ENCODE assay signal across 2 cellular contexts in genomic region chr4:126766266-126766665, GRCh38.
TF ChIP-seq lines count a peak whose summit lies in the region.

No MANE protein-coding gene starts in this region.

TF ChIP-seq in liver, 16 proteins besides CTCF, POLR2A, EP300 and RAD21 (continued from another document):
- TF ChIP-seq, protein P1, sequence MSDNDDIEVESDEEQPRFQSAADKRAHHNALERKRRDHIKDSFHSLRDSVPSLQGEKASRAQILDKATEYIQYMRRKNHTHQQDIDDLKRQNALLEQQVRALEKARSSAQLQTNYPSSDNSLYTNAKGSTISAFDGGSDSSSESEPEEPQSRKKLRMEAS (IDR thresholded peaks at IDR 0.05): no peak
- TF ChIP-seq REST (IDR thresholded peaks at IDR 0.05): no peak
- peak; percentile 91 for TF ChIP-seq NR2F2 (IDR thresholded peaks at IDR 0.05)
- peak in 1 of 2 donors; percentile 80 for TF ChIP-seq HNF4A (conservative IDR thresholded peaks at IDR 0.05)
- no peak for TF ChIP-seq EGR1 (IDR thresholded peaks at IDR 0.05; ENCODE audit: low read depth in 2 of 2)
- TF ChIP-seq GABPA (IDR thresholded peaks at IDR 0.05 in 1 of 2, conservative IDR thresholded peaks at IDR 0.05 in 1 of 2): no peak
- TF ChIP-seq, protein P2, sequence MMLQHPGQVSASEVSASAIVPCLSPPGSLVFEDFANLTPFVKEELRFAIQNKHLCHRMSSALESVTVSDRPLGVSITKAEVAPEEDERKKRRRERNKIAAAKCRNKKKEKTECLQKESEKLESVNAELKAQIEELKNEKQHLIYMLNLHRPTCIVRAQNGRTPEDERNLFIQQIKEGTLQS (IDR thresholded peaks at IDR 0.05): no peak
- peak; percentile 11 for TF ChIP-seq FOXA1 (IDR thresholded peaks at IDR 0.05)
- TF ChIP-seq SP1 (IDR thresholded peaks at IDR 0.05): no peak
- peak; percentile 61 to 87 for TF ChIP-seq RXRA (IDR thresholded peaks at IDR 0.05)
- no peak for TF ChIP-seq HNF4G (IDR thresholded peaks at IDR 0.05)
- no peak for TF ChIP-seq ZBTB33 (IDR thresholded peaks at IDR 0.05)

TF ChIP-seq in HepG2, 621 proteins besides CTCF, POLR2A, EP300 and RAD21 (continued from another document):
- no peak for TF ChIP-seq RXRB (CRISPR knock-in tag; IDR thresholded peaks at IDR 0.05; ENCODE audit: borderline replicate concordance)
